In genomic region chr14:89425931-89426330, GRCh38 we compare ENCODE assay signal across 8 cellular contexts. TPM values are rescaled to one million over a fixed set of nuclear protein-coding genes. Genes with fewer than 3 reads are reported as not detected.
A peak's percentile ranks its signal among the peaks of the same experiment; 100 is the strongest.
DNase-seq lines count a peak whose midpoint lies in the region; ATAC-seq and TF ChIP-seq lines count a peak whose summit lies in the region.

No MANE protein-coding gene starts in this region.

- H3K27ac ChIP-seq in CD8-positive, alpha-beta memory T cell (ENCODE audit: low read depth, low read length) = no peak overlapping the region
- peak overlapping the region; percentile 86 for H3K27ac ChIP-seq in RWPE1

- H3K4me1 Mint-ChIP-seq in CD8-positive, alpha-beta memory T cell = peaks cover 42 to 73% (median 60%) of the 10 kb centered on the region in 3 donors

- H3K27me3 Mint-ChIP-seq in CD8-positive, alpha-beta memory T cell = no peaks in the 10 kb centered on the region

- peaks cover 32% of the 10 kb centered on the region for H3K4me1 ChIP-seq in CD8-positive, alpha-beta memory T cell (ENCODE audit: insufficient read depth, low read length)

- CTCF ChIA-PET in CD8-positive, alpha-beta memory T cell (lab: Charles Lee) = no interaction called here
- CTCF ChIA-PET in RWPE1 (lab: Yijun Ruan, JAX) = no interaction called here

- in situ Hi-C loops in GM13976 (cut with MboI; ENCODE audit: low sequenced_read_pairs, unreplicated experiment) = loop anchor here (10.0 kb wide), 1 partner anchor 489 kb away; no protein-coding TSS in a partner anchor

- TF ChIP-seq CTCF in RWPE1 (conservative IDR thresholded peaks at IDR 0.05; ENCODE audit: low read depth) (no peak), GM13976 (IDR thresholded peaks at IDR 0.05; ENCODE audit: borderline replicate concordance, control extremely low read depth, extremely low read depth, insufficient read depth, missing control alignments) (no peak)

- peak overlapping the region in 6 of 8 donors; percentile 1 to 81 (median 61) for H3K27ac Mint-ChIP-seq in CD8-positive, alpha-beta memory T cell

- H3K4me3 ChIP-seq in CD8-positive, alpha-beta memory T cell (ENCODE audit: low read length) = no peak overlapping the region

- no peaks in the 10 kb centered on the region for H3K36me3 ChIP-seq in CD8-positive, alpha-beta memory T cell (ENCODE audit: insufficient read depth, low read length)

- POLR2A ChIA-PET in CD8-positive, alpha-beta memory T cell (lab: Charles Lee) = interaction anchor here (0.7 kb wide), 1 partner anchor 530 kb away, joined by 8 read pairs; no protein-coding TSS in a partner anchor
- POLR2A ChIA-PET in RWPE1 (lab: Yijun Ruan, JAX; ENCODE audit: low non-redundant PET) = no interaction called here

- H3K36me3 Mint-ChIP-seq in CD8-positive, alpha-beta memory T cell = peaks cover 0 to 9% (median 0%) of the 10 kb centered on the region in 3 donors

- H3K9me3 Mint-ChIP-seq in CD8-positive, alpha-beta memory T cell = no peaks in the 10 kb centered on the region

- H3K27me3 ChIP-seq in CD8-positive, alpha-beta memory T cell (ENCODE audit: insufficient read depth, low read length, poor library complexity, severe bottlenecking) = no peaks in the 10 kb centered on the region

- no peaks in the 10 kb centered on the region for H3K9me3 ChIP-seq in CD8-positive, alpha-beta memory T cell (ENCODE audit: low read length)

- DNase-seq in CD8-positive, alpha-beta memory T cell = no peak
- DNase-seq in RWPE1 (ENCODE audit: low spot score) = peak; percentile 64
- DNase-seq in hepatic stellate cell (ENCODE audit: low spot score) = peak; percentile 84
- no peak for DNase-seq in GM13976 (ENCODE audit: low spot score)
- DNase-seq in inferior parietal cortex (ENCODE audit: extremely low spot score) = no peak
- DNase-seq in NCI-H82 treated with DMSO at 0.1 percent for 48 hours (lab: John Stamatoyannopoulos, UW; ENCODE audit: unreplicated experiment) = no peak
- no peak for DNase-seq in pons (ENCODE audit: low spot score)

- peak overlapping the region in 1 of 7 donors; percentile 41 for H3K4me3 Mint-ChIP-seq in CD8-positive, alpha-beta memory T cell

- peak; percentile 19 for ATAC-seq in GM21619 (IDR thresholded peaks at IDR 0.05; ENCODE audit: unreplicated experiment)

RNA-seq across cellular contexts. Expression of gene FOXN3, which starts 8.9 kb away (rescaled TPM):
- 10 to 100 TPM; 73.9 to 74.8 TPM for total RNA-seq in CD8-positive, alpha-beta memory T cell
- polyA plus RNA-seq in CD8-positive, alpha-beta memory T cell = 136 TPM

Comparison
In these comparisons a context has a peak if more than half of its experiments do, and no peak if none do; other contexts are left out.
1. DNase-seq: peak in RWPE1 (single experiment) and hepatic stellate cell (single experiment); none in CD8-positive, alpha-beta memory T cell (0 of 5), GM13976 (single experiment), inferior parietal cortex (single experiment), NCI-H82 treated with DMSO at 0.1 percent for 48 hours (single experiment) and pons (single experiment).